In genomic region chr5:57538341-57538955, GRCh38 we compare ENCODE assay signal across 11 cellular contexts. TPM values are rescaled to one million over a fixed set of nuclear protein-coding genes. Genes with fewer than 3 reads are reported as not detected.
DNase-seq lines count a peak whose midpoint lies in the region; ATAC-seq and TF ChIP-seq lines count a peak whose summit lies in the region.
"Had no signal": no experiment of that assay in that cellular context is flagged by ENCODE, and none has a peak within 500 bp of the region (broad histone marks: within the 10 kb centered on the region; RNA-seq: fewer than 3 reads in every experiment).

No MANE protein-coding gene starts in this region.

- H3K14ac ChIP-seq in IMR-90 (replicated peaks; ENCODE audit: low read depth, low read length), result no peak overlapping the region

- no peak overlapping the region for H3K56ac ChIP-seq in IMR-90 (ENCODE audit: extremely low read depth, insufficient read depth, low read length)

- peak overlapping the region; percentile 44; the same call in 1 of the 2 replicates for H2BK20ac ChIP-seq in IMR-90 (ENCODE audit: low read depth, low read length)

- H2AK5ac ChIP-seq in IMR-90 (ENCODE audit: low read depth, low read length), result 0 out of 2 replicates have a peak overlapping the region, but pooled peaks have one; percentile 0

- H3K18ac ChIP-seq in IMR-90 (ENCODE audit: low read depth, low read length), result peak overlapping the region; percentile 70; the same call in 1 of the 2 replicates

- peak overlapping the region; percentile 38; the same call in 1 of the 2 replicates for H3K4ac ChIP-seq in IMR-90 (ENCODE audit: low read depth, low read length)

- dilution Hi-C loops in IMR-90 (cut with HindIII; ENCODE audit: low sequenced_read_pairs, unreplicated experiment), result no loop called here

- TF ChIP-seq POLR2A in IMR-90 (IDR thresholded peaks at IDR 0.05; ENCODE audit: low read depth, low read length), result no peak

- DNase-seq in AG10803 (ENCODE audit: low read depth) (peak; percentile 93), IMR-90 (peak; percentile 79), cardiac fibroblast (ENCODE audit: low read depth in 2 of 2) (peak; percentile 88 to 93), midbrain (lab: John Stamatoyannopoulos, UW) (peak; percentile 19), aorta (no peak), NAMALWA (ENCODE audit: low spot score) (no peak), GM19240 (ENCODE audit: insufficient read length, low spot score) (no peak), NCI-H1436 (lab: John Stamatoyannopoulos, UW) (no peak)
- DNase-seq: NCI-H524 treated with DMSO at 0.1 percent for 48 hours, ovary, T-helper 17 cell had no signal

- BruUV-seq in IMR-90 (replicated peaks; lab: Mats Ljungman, UMichigan), result no TSS peak

- H3K4me3 ChIP-seq in AG10803 (ENCODE audit: low read length) (peak overlapping the region; percentile 30), IMR-90 (ENCODE audit: insufficient read depth, low read depth, low read length) (no peak overlapping the region), cardiac fibroblast (replicated peaks in 1 of 2; ENCODE audit: low read depth in 2 of 2, low read length in 2 of 2) (no peak overlapping the region), aorta (ENCODE audit: low read length in 2 of 2) (no peak overlapping the region)
- H3K4me3 ChIP-seq: ovary had no signal

- no peaks in the 10 kb centered on the region for H3K9me3 ChIP-seq in IMR-90 (ENCODE audit: control insufficient read depth, insufficient read depth, low read length)
- no peaks in the 10 kb centered on the region for H3K9me3 ChIP-seq in aorta (ENCODE audit: control insufficient read depth, low read length)
- H3K9me3 ChIP-seq: ovary had no signal

- H3K4me1 ChIP-seq in IMR-90 (ENCODE audit: control insufficient read depth, insufficient read depth, low read length) (peaks cover 9% of the 10 kb centered on the region), aorta (ENCODE audit: control insufficient read depth in 1 of 2, insufficient read depth in 2 of 2, low read length in 2 of 2) (peaks cover 0 to 2% of the 10 kb centered on the region in 2 donors)

- no peaks in the 10 kb centered on the region for H3K79me1 ChIP-seq in IMR-90 (ENCODE audit: low read depth in 1 of 2, low read length in 2 of 2)

- in situ Hi-C loops in IMR-90 (cut with MboI; ENCODE audit: low sequenced_read_pairs), result no loop called here

- TF ChIP-seq RAD21 in IMR-90 (IDR thresholded peaks at IDR 0.05; ENCODE audit: low read length), result no peak

- H2BK15ac ChIP-seq in IMR-90 (ENCODE audit: low read depth, low read length), result peak overlapping the region; percentile 62; the same call in 1 of the 3 replicates

- no peak overlapping the region for H3K9ac ChIP-seq in IMR-90 (ENCODE audit: low read depth, low read length)

- TF ChIP-seq CTCF in AG10803 (conservative IDR thresholded peaks at IDR 0.05; ENCODE audit: low read length), result no peak
- no peak for TF ChIP-seq CTCF in IMR-90 (conservative IDR thresholded peaks at IDR 0.05; ENCODE audit: low read depth, low read length)
- no peak for TF ChIP-seq CTCF in cardiac fibroblast (IDR thresholded peaks at IDR 0.05; ENCODE audit: low read depth, low read length)

- H4K8ac ChIP-seq in IMR-90 (ENCODE audit: low read depth in 2 of 2, low read length in 2 of 2), result no peak overlapping the region

- CTCF ChIA-PET in IMR-90 (lab: Yijun Ruan, JAX), result interaction anchor here (0.6 to 0.7 kb wide), 2 partner anchors 122 to 319 kb away, joined by 3 read pairs; no protein-coding TSS in a partner anchor

- H4K20me1 ChIP-seq in IMR-90 (ENCODE audit: insufficient read depth, low read length), result no peaks in the 10 kb centered on the region

- no peak overlapping the region for H2BK5ac ChIP-seq in IMR-90 (ENCODE audit: low read depth, low read length, poor library complexity, severe bottlenecking)

- ATAC-seq in IMR-90 (ENCODE audit: low read depth) (peak; percentile 12; the same call in 1 of the 2 replicates), aorta (ENCODE audit: low FRiP score) (no peak)
- ATAC-seq: T-helper 17 cell had no signal

- H2AK9ac ChIP-seq in IMR-90 (replicated peaks; ENCODE audit: low read depth, low read length, poor library complexity), result no peak overlapping the region

- peak overlapping the region; percentile 16; the same call in 1 of the 2 replicates for H4K91ac ChIP-seq in IMR-90 (ENCODE audit: insufficient read depth, low read depth, low read length)

- no peaks in the 10 kb centered on the region; the same call in 1 of the 2 replicates for H3K9me1 ChIP-seq in IMR-90 (ENCODE audit: insufficient read depth, low read length)

- peak overlapping the region; percentile 36 for H2BK120ac ChIP-seq in IMR-90 (ENCODE audit: low read depth, low read length)

- peak overlapping the region; percentile 60; the same call in 1 of the 2 replicates for H4K5ac ChIP-seq in IMR-90 (ENCODE audit: low read depth, low read length)

- WGBS in IMR-90 (ENCODE audit: extremely low coverage in 2 of 2, insufficient read length in 1 of 2), 2 experiments, result no CpG with 5 or more reads among the region's 7 CpGs
- 91 to 92% methylated on average over 7 of the region's 7 CpGs for WGBS in aorta, 2 donors

- H3K4me2 ChIP-seq in IMR-90 (ENCODE audit: low read depth, low read length), result 0 out of 2 replicates have a peak overlapping the region, but pooled peaks have one; percentile 2

- H3K27ac ChIP-seq in IMR-90 (ENCODE audit: insufficient read depth, low read length) (peak overlapping the region; percentile 53; the same call in 1 of the 2 replicates), aorta (ENCODE audit: low read depth in 1 of 2, low read length in 2 of 2) (no peak overlapping the region)
- H3K27ac ChIP-seq: ovary had no signal

- no peak overlapping the region; the same call in 1 of the 2 replicates for H3K23ac ChIP-seq in IMR-90 (ENCODE audit: low read depth, low read length)

- POLR2A ChIA-PET in IMR-90 (lab: Charles Lee; ENCODE audit: unreplicated experiment), result no interaction called here

- intact Hi-C loops in IMR-90 (cut with micrococcal nuclease), result no loop called here
- intact Hi-C loops in aorta (cut with DNase I), result no loop called here

- H3K27me3 ChIP-seq in IMR-90 (ENCODE audit: control insufficient read depth, insufficient read depth, low read length) (no peaks in the 10 kb centered on the region), aorta (ENCODE audit: control insufficient read depth in 1 of 2, insufficient read depth in 2 of 2, low read length in 1 of 2) (no peaks in the 10 kb centered on the region)
- H3K27me3 ChIP-seq: ovary had no signal

- H3K36me3 ChIP-seq in IMR-90 (ENCODE audit: control insufficient read depth, insufficient read depth, low read length), result no peaks in the 10 kb centered on the region
- H3K36me3 ChIP-seq in aorta (ENCODE audit: control insufficient read depth in 1 of 2, insufficient read depth in 2 of 2, low read length in 1 of 2), result no peaks in the 10 kb centered on the region
- H3K36me3 ChIP-seq: ovary had no signal

- H2AFZ ChIP-seq in IMR-90 (replicated peaks; ENCODE audit: low read length, poor library complexity), result no peak overlapping the region

TF ChIP-seq in IMR-90, 13 proteins besides CTCF, POLR2A, EP300 and RAD21:
- peak; percentile 37; the same call in 1 of the 2 replicates for TF ChIP-seq FOS (IDR thresholded peaks at IDR 0.05; ENCODE audit: low read depth, low read length)
- peak; percentile 33; the same call in 1 of the 2 replicates for TF ChIP-seq CEBPB (IDR thresholded peaks at IDR 0.05; ENCODE audit: low read depth, low read length)
- TF ChIP-seq NFE2L2 (IDR thresholded peaks at IDR 0.05; ENCODE audit: low read depth, low read length), result no peak

RNA-seq across cellular contexts. Expression of gene ACTBL2, which starts 55.8 kb away (rescaled TPM):
- 1.6 and 1.7 TPM in 2 replicates for total RNA-seq in IMR-90 (2012; rRNA removed)
- polyA plus RNA-seq in IMR-90 (2012; rRNA removed), result 0.29 and 0.52 TPM in 2 replicates
- 0.33 and 0.35 TPM in 2 replicates for polyA plus RNA-seq in IMR-90 (2012; cell fraction: cytosol; rRNA removed)
- 0.61 and 1.3 TPM in 2 replicates for polyA plus RNA-seq in IMR-90 (2012; cell fraction: nucleus; rRNA removed; ENCODE audit: low replicate concordance)
- total RNA-seq in aorta, result not detected
- not detected for polyA plus RNA-seq in aorta
- total RNA-seq: T-helper 17 cell had no signal
- polyA plus RNA-seq: ovary had no signal

Comparison
In these comparisons a context has a peak if more than half of its experiments do, and no peak if none do; other contexts are left out.
1. DNase-seq: peak in AG10803 (single experiment), IMR-90 (single experiment), cardiac fibroblast (2 of 2) and midbrain (single experiment); none in aorta (0 of 2), NAMALWA (single experiment), GM19240 (single experiment) and NCI-H1436 (single experiment).